In genomic region chr18:2672872-2673271, GRCh38 we compare ENCODE assay signal across 23 cellular contexts.
"Had no signal": no experiment of that assay in that cellular context is flagged by ENCODE, and none has a peak within 500 bp of the region (broad histone marks: within the 10 kb centered on the region; RNA-seq: fewer than 3 reads in every experiment).

No MANE protein-coding gene starts in this region.

- ATAC-seq: activated T-cell treated with anti-CD3 and anti-CD28 coated beads, Interleukin-2, amount 50 U/mL, for 72 hours; left lobe of liver; lower lobe of right lung; psoas muscle had no signal

- H3K27me3 Mint-ChIP-seq: activated CD4-positive, alpha-beta T cell treated with anti-CD3 and anti-CD28 coated beads, Interleukin-2, amount 10 ng/mL, durations not matched to agents 7 days and 5 days; activated naive CD4-positive, alpha-beta T cell treated with anti-CD3 and anti-CD28 coated beads, Interleukin-2, amount 10 ng/mL, durations not matched to agents 7 days and 5 days; central memory CD8-positive, alpha-beta T cell; naive B cell had no signal

- DNase-seq: activated CD4-positive, alpha-beta T cell treated with anti-CD3 and anti-CD28 coated beads, Interleukin-2, amount 10 ng/mL, durations not matched to agents 7 days and 5 days; activated CD4-positive, CD25-positive, alpha-beta regulatory T cell; activated CD8-positive, alpha-beta memory T cell treated with anti-CD3 and anti-CD28 coated beads, Interleukin-2, amount 50 U/mL, for 48 hours; activated effector memory CD4-positive, alpha-beta T cell treated with Interleukin-2 at 50 U/mL for 16 hours; activated naive CD4-positive, alpha-beta T cell treated with anti-CD3 and anti-CD28 coated beads, Interleukin-2, amount 10 ng/mL, durations not matched to agents 7 days and 5 days; activated T-cell treated with anti-CD3 and anti-CD28 coated beads, Interleukin-2, amount 50 U/mL, for 72 hours; effector memory CD4-positive, alpha-beta T cell; foreskin melanocyte; glutamatergic neuron; immature natural killer cell; lower lobe of right lung; naive B cell; psoas muscle; spleen; stimulated activated CD4-positive, alpha-beta T cell treated with anti-CD3 and anti-CD28 coated beads, Interleukin-4, amount 100 ng/mL, for 24 hours; stimulated activated naive CD4-positive, alpha-beta T cell treated with Interleukin-2 at 50 U/mL for 16 hours; T-helper 1 cell; upper lobe of left lung had no signal

- H2AFZ ChIP-seq: hepatocyte had no signal

- H3K9me3 ChIP-seq: breast epithelium, lower lobe of right lung, psoas muscle, right atrium auricular region, spleen, upper lobe of left lung had no signal

- H3K9me3 Mint-ChIP-seq: activated CD4-positive, alpha-beta T cell treated with anti-CD3 and anti-CD28 coated beads, Interleukin-2, amount 10 ng/mL, durations not matched to agents 7 days and 5 days; activated naive CD4-positive, alpha-beta T cell treated with anti-CD3 and anti-CD28 coated beads, Interleukin-2, amount 10 ng/mL, durations not matched to agents 7 days and 5 days; central memory CD8-positive, alpha-beta T cell; immature natural killer cell; naive B cell had no signal

- H3K27ac ChIP-seq: breast epithelium, hepatocyte, lower lobe of right lung, psoas muscle, right atrium auricular region, upper lobe of left lung had no signal

- H3K27ac Mint-ChIP-seq: activated CD4-positive, alpha-beta T cell treated with anti-CD3 and anti-CD28 coated beads, Interleukin-2, amount 10 ng/mL, durations not matched to agents 7 days and 5 days had no signal

- H3K27me3 ChIP-seq: breast epithelium, hepatocyte, right atrium auricular region, spleen, upper lobe of left lung had no signal

- H3K4me2 ChIP-seq: hepatocyte had no signal

- H3K4me1 ChIP-seq: breast epithelium, lower lobe of right lung, psoas muscle, right atrium auricular region, upper lobe of left lung had no signal

- H3K4me3 ChIP-seq: breast epithelium, hepatocyte, lower lobe of right lung, psoas muscle, right atrium auricular region, spleen, upper lobe of left lung had no signal

- H3K4me3 Mint-ChIP-seq: activated CD4-positive, alpha-beta T cell treated with anti-CD3 and anti-CD28 coated beads, Interleukin-2, amount 10 ng/mL, durations not matched to agents 7 days and 5 days; activated naive CD4-positive, alpha-beta T cell treated with anti-CD3 and anti-CD28 coated beads, Interleukin-2, amount 10 ng/mL, durations not matched to agents 7 days and 5 days; activated T-cell treated with anti-CD3 and anti-CD28 coated beads, Interleukin-2, amount 50 U/mL, for 72 hours; central memory CD8-positive, alpha-beta T cell; immature natural killer cell; naive B cell had no signal
